Comparison of ENCODE assay signal across 10 cellular contexts in the genomic region with DNA sequence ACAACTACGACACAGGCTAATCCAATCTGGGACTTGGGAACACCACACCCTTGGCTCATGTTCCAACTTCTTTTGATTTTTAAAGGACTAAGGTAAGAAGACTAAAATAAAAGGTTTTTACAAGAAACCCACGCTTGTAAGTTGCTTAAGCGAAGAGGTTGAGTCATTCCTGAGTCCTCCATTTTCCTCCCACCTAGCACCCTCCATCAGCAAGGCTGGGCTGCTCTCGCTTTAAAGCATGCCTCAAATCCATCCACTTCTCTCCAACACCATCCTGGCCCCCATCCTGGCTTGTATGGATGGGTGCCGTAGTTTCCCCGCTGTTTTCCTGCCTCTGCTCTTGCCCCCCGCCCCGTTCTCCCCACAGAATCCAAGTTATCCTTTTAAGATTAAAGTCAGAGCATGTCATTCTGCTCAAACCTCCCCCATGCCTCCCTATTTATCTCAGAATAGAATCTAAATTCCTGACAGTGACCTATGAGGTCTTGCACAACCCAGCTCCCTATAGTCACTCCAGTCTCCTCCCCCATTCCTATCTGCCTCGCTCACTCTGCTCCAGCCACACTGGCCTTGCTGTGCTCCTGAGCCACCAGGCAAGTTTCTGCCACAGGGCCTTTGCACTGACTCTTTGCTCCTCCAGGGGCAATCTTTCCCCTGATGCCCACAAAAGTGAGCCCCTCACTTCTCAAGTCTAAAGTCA. TPM values are rescaled to one million over a fixed set of nuclear protein-coding genes. Genes with fewer than 3 reads are reported as not detected.
DNase-seq lines count a peak whose midpoint lies in the region; ATAC-seq and TF ChIP-seq lines count a peak whose summit lies in the region.
"Had no signal": no experiment of that assay in that cellular context is flagged by ENCODE, and none has a peak within 500 bp of the region (broad histone marks: within the 10 kb centered on the region; RNA-seq: fewer than 3 reads in every experiment).

No MANE protein-coding gene starts in this region.

- no peak for ATAC-seq in GM21367 (IDR thresholded peaks at IDR 0.05; ENCODE audit: unreplicated experiment)
- ATAC-seq: T-helper 17 cell had no signal

- peak; percentile 9 for TF ChIP-seq CTCF in GM12873 (IDR thresholded peaks at IDR 0.05; ENCODE audit: insufficient read depth, low read depth, low read length, missing control alignments)

- DNase-seq in RKO (ENCODE audit: low spot score) (peak; percentile 77), fibroblast of gingiva (ENCODE audit: low read depth) (peak; percentile 91), renal cortical epithelial cell (ENCODE audit: low read depth) (peak; percentile 91)
- no peak for DNase-seq in central memory CD4-positive, alpha-beta T cell
- DNase-seq in activated CD4-positive, alpha-beta T cell treated with anti-CD3 and anti-CD28 coated beads, Interleukin-2, amount 50 U/mL, for 48 hours = no peak
- DNase-seq in stimulated activated naive CD4-positive, alpha-beta T cell (lab: John Stamatoyannopoulos, UW) = no peak
- DNase-seq: cerebellar nuclear complex, T-helper 17 cell had no signal

RNA-seq across cellular contexts. Expression of a gene that starts 34.5 kb away (rescaled TPM):
- 5.2 and 10.0 TPM in 2 replicates for total RNA-seq in renal cortical epithelial cell

Comparison
In these comparisons a context has a peak if more than half of its experiments do, and no peak if none do; other contexts are left out.
1. DNase-seq: peak in RKO (single experiment), fibroblast of gingiva (single experiment) and renal cortical epithelial cell (single experiment); none in central memory CD4-positive, alpha-beta T cell (single experiment), activated CD4-positive, alpha-beta T cell treated with anti-CD3 and anti-CD28 coated beads, Interleukin-2, amount 50 U/mL, for 48 hours (0 of 2) and stimulated activated naive CD4-positive, alpha-beta T cell (0 of 6).